In genomic region chr19:4851551-4852290, GRCh38 we compare ENCODE assay signal across 9 cellular contexts. TPM values are rescaled to one million over a fixed set of nuclear protein-coding genes. Genes with fewer than 3 reads are reported as not detected.
DNase-seq lines count a peak whose midpoint lies in the region; ATAC-seq, FAIRE-seq and TF ChIP-seq lines count a peak whose summit lies in the region.
"Had no signal": no experiment of that assay in that cellular context is flagged by ENCODE, and none has a peak within 500 bp of the region (broad histone marks: within the 10 kb centered on the region; RNA-seq: fewer than 3 reads in every experiment).

No MANE protein-coding gene starts in this region.

- H3K27ac ChIP-seq in A549, result no peak overlapping the region

- peaks cover 4% of the 10 kb centered on the region for H3K36me3 Mint-ChIP-seq in activated CD8-positive, alpha-beta memory T cell treated with anti-CD3 and anti-CD28 coated beads, Interleukin-2, amount 10 ng/mL, durations not matched to agents 7 days and 5 days
- H3K36me3 Mint-ChIP-seq in naive B cell, result peaks cover 0 to 8% of the 10 kb centered on the region in 2 donors
- H3K36me3 Mint-ChIP-seq in stimulated activated memory B cell treated with anti-CD40 and anti-IgM and Interleukin-4, amounts not matched to agents 10 μg/mL and 1 μg/mL and 100 μg/mL, for 72 hours, result peaks cover 30% of the 10 kb centered on the region

- H3K4me2 ChIP-seq in A549, result no peak overlapping the region

- CTCF ChIA-PET in A549 (lab: Yijun Ruan, JAX), result interaction anchor here (0.6 to 14.2 kb wide), 20 partner anchors 9 to 179 kb away, joined by 3 to 240 read pairs (median 4); partner anchors contain the start of gene PLIN3
- CTCF ChIA-PET in activated CD8-positive, alpha-beta memory T cell treated with anti-CD3 and anti-CD28 coated beads, Interleukin-2, amount 10 ng/mL, durations not matched to agents 7 days and 5 days (lab: Charles Lee), result interaction anchor here (0.6 to 15.7 kb wide), 25 partner anchors 10 to 179 kb away, joined by 3 to 418 read pairs (median 4); partner anchors contain the start of genes PLIN3 and TICAM1

- TF ChIP-seq EP300 in A549 (IDR thresholded peaks at IDR 0.05), result no peak

- FAIRE-seq in A549 (lab: Jason Lieb, UNC), result no peak

- H3K27me3 Mint-ChIP-seq in activated CD8-positive, alpha-beta memory T cell treated with anti-CD3 and anti-CD28 coated beads, Interleukin-2, amount 10 ng/mL, durations not matched to agents 7 days and 5 days, result no peaks in the 10 kb centered on the region
- no peaks in the 10 kb centered on the region for H3K27me3 Mint-ChIP-seq in naive B cell
- H3K27me3 Mint-ChIP-seq in stimulated activated memory B cell treated with anti-CD40 and anti-IgM and Interleukin-4, amounts not matched to agents 10 μg/mL and 1 μg/mL and 100 μg/mL, for 72 hours, result no peaks in the 10 kb centered on the region

- ATAC-seq in A549, result peak; percentile 93 to 97
- ATAC-seq in activated CD8-positive, alpha-beta memory T cell treated with anti-CD3 and anti-CD28 coated beads, Interleukin-2, amount 10 ng/mL, durations not matched to agents 7 days and 5 days, result peak; percentile 87
- peak; percentile 90 to 95 for ATAC-seq in naive B cell (ENCODE audit: low read depth in 2 of 2)
- peak; percentile 83 for ATAC-seq in stimulated activated memory B cell treated with anti-CD40 and anti-IgM and Interleukin-4, amounts not matched to agents 10 μg/mL and 1 μg/mL and 100 μg/mL, for 72 hours
- ATAC-seq in HG03565 (IDR thresholded peaks at IDR 0.05; ENCODE audit: unreplicated experiment), result no peak

- H3K4me1 Mint-ChIP-seq in activated CD8-positive, alpha-beta memory T cell treated with anti-CD3 and anti-CD28 coated beads, Interleukin-2, amount 10 ng/mL, durations not matched to agents 7 days and 5 days, result peaks cover 3% of the 10 kb centered on the region
- H3K4me1 Mint-ChIP-seq in naive B cell, result peaks cover 10 to 13% (median 11%) of the 10 kb centered on the region in 3 donors
- H3K4me1 Mint-ChIP-seq in stimulated activated memory B cell treated with anti-CD40 and anti-IgM and Interleukin-4, amounts not matched to agents 10 μg/mL and 1 μg/mL and 100 μg/mL, for 72 hours, result peaks cover 27% of the 10 kb centered on the region

- in situ Hi-C loops in GM13976 (cut with MboI; ENCODE audit: low sequenced_read_pairs, unreplicated experiment), result no loop called here

- H3K4me1 ChIP-seq in A549, result no peaks in the 10 kb centered on the region

- H3K9me3 ChIP-seq in A549, result no peaks in the 10 kb centered on the region

- peak; percentile 64 to 65 for TF ChIP-seq RAD21 in A549 (conservative IDR thresholded peaks at IDR 0.05 in 1 of 2, IDR thresholded peaks at IDR 0.05 in 1 of 2)

- no peak for TF ChIP-seq POLR2A in A549 (IDR thresholded peaks at IDR 0.05; ENCODE audit: low read length)

- POLR2A ChIA-PET in A549 (lab: Yijun Ruan, JAX), result interaction anchor here (1.0 kb wide), 1 partner anchor 60 kb away, joined by 3 read pairs; no protein-coding TSS in a partner anchor

- H3K4me3 Mint-ChIP-seq in activated CD8-positive, alpha-beta memory T cell treated with anti-CD3 and anti-CD28 coated beads, Interleukin-2, amount 10 ng/mL, durations not matched to agents 7 days and 5 days, result no peak overlapping the region
- no peak overlapping the region for H3K4me3 Mint-ChIP-seq in naive B cell
- peak overlapping the region; percentile 35 for H3K4me3 Mint-ChIP-seq in stimulated activated memory B cell treated with anti-CD40 and anti-IgM and Interleukin-4, amounts not matched to agents 10 μg/mL and 1 μg/mL and 100 μg/mL, for 72 hours

- H3K9me3 Mint-ChIP-seq in activated CD8-positive, alpha-beta memory T cell treated with anti-CD3 and anti-CD28 coated beads, Interleukin-2, amount 10 ng/mL, durations not matched to agents 7 days and 5 days (ENCODE audit: low read depth), result no peaks in the 10 kb centered on the region
- no peaks in the 10 kb centered on the region for H3K9me3 Mint-ChIP-seq in naive B cell
- H3K9me3 Mint-ChIP-seq in stimulated activated memory B cell treated with anti-CD40 and anti-IgM and Interleukin-4, amounts not matched to agents 10 μg/mL and 1 μg/mL and 100 μg/mL, for 72 hours, result no peaks in the 10 kb centered on the region

- no peak overlapping the region for H3K27ac Mint-ChIP-seq in activated CD8-positive, alpha-beta memory T cell treated with anti-CD3 and anti-CD28 coated beads, Interleukin-2, amount 10 ng/mL, durations not matched to agents 7 days and 5 days
- H3K27ac Mint-ChIP-seq in naive B cell, result peak overlapping the region in 3 of 6 donors; percentile 66 to 95 (median 78)
- peak overlapping the region; percentile 69 for H3K27ac Mint-ChIP-seq in stimulated activated memory B cell treated with anti-CD40 and anti-IgM and Interleukin-4, amounts not matched to agents 10 μg/mL and 1 μg/mL and 100 μg/mL, for 72 hours

- peak; percentile 54 for TF ChIP-seq CTCF in A549 (IDR thresholded peaks at IDR 0.05)
- TF ChIP-seq CTCF in GM13976 (IDR thresholded peaks at IDR 0.05; ENCODE audit: borderline replicate concordance, control extremely low read depth, extremely low read depth, insufficient read depth, missing control alignments), result peak; percentile 76
- peak; percentile 88 for TF ChIP-seq CTCF in epithelial cell of proximal tubule (conservative IDR thresholded peaks at IDR 0.05; ENCODE audit: low read depth, low read length)

- DNase-seq in A549 (ENCODE audit: low read depth in 1 of 2, low spot score in 1 of 2), result peak; percentile 52 to 63
- DNase-seq in GM13976 (ENCODE audit: low spot score), result peak; percentile 87
- peak; percentile 48 for DNase-seq in NCI-H748 (lab: John Stamatoyannopoulos, UW; ENCODE audit: unreplicated experiment)
- DNase-seq in activated CD8-positive, alpha-beta memory T cell treated with anti-CD3 and anti-CD28 coated beads, Interleukin-2, amount 10 ng/mL, durations not matched to agents 7 days and 5 days, result peak; percentile 82
- DNase-seq in epithelial cell of proximal tubule (ENCODE audit: low read depth), result peak; percentile 69
- DNase-seq in naive B cell, result peak; percentile 70

- 72% methylated on average over 39 of the region's 42 CpGs for WGBS in A549 (ENCODE audit: missing lambda C conversion rate)

- H3K4me3 ChIP-seq in A549 (no peak overlapping the region), epithelial cell of proximal tubule (ENCODE audit: low read depth, low read length) (no peak overlapping the region)

TF ChIP-seq in A549, 52 proteins besides CTCF, POLR2A, EP300 and RAD21 (continues in another document):
- TF ChIP-seq SMC3 (IDR thresholded peaks at IDR 0.05), result peak; percentile 76
- no peak for TF ChIP-seq ZSCAN20 (CRISPR knock-in tag; IDR thresholded peaks at IDR 0.05)
- TF ChIP-seq FOSL2 (IDR thresholded peaks at IDR 0.05), result no peak
- 0 out of 2 replicates have a peak, but pooled peaks have one; percentile 21 for TF ChIP-seq FOSL2 (CRISPR knock-in tag; IDR thresholded peaks at IDR 0.05)
- no peak for TF ChIP-seq BHLHE40 (IDR thresholded peaks at IDR 0.05; ENCODE audit: low read depth, low read length)

RNA-seq across cellular contexts. Expression of gene PLIN3, which starts 15.7 kb away (rescaled TPM):
- polyA plus RNA-seq in A549 (2011; rRNA removed) (28.4 and 30.1 TPM in 2 replicates), A549 (2017; fragmentation: RNase III; extraction: RNeasy Plus Mini Kit Qiagen cat#74134 plus additional on column Dnase treatment) (75.7 to 84.3 TPM (median 83.7 TPM) in 3 replicates), naive B cell (ENCODE audit: low read depth in 6 of 6) (10 to 100 TPM; 35.0 to 57.6 (median 40.4) TPM)
- 55.0 and 76.6 TPM in 2 replicates for polyA plus RNA-seq in A549 (2012; cell fraction: cytosol; rRNA removed)
- 51.8 and 74.5 TPM in 2 replicates for polyA plus RNA-seq in A549 (2012; cell fraction: nucleus; rRNA removed)
- 21.9 and 43.8 TPM in 2 replicates for polyA minus RNA-seq in A549 (2011; rRNA and poly(A)+ RNA removed)
- 10 to 100 TPM; 29.0 to 32.4 TPM for total RNA-seq in activated CD8-positive, alpha-beta memory T cell treated with anti-CD3 and anti-CD28 coated beads, Interleukin-2, amount 10 ng/mL, durations not matched to agents 7 days and 5 days
- 151 and 178 TPM in 2 replicates for total RNA-seq in epithelial cell of proximal tubule

RNA-seq across cellular contexts. Expression of gene TICAM1, which starts 20.2 kb away (rescaled TPM):
- polyA plus RNA-seq in A549 (2011; rRNA removed) (0.78 and 2.0 TPM in 2 replicates), A549 (2017; fragmentation: RNase III; extraction: RNeasy Plus Mini Kit Qiagen cat#74134 plus additional on column Dnase treatment) (3.8 to 4.0 TPM (median 3.9 TPM) in 3 replicates), naive B cell (ENCODE audit: low read depth in 6 of 6) (10 to 100 TPM in 3 of 6 donors, 1 to 10 TPM in 3; 1.0 to 22.4 (median 9.6) TPM)
- 1.2 and 2.2 TPM in 2 replicates for polyA plus RNA-seq in A549 (2012; cell fraction: cytosol; rRNA removed)
- 2.6 and 3.8 TPM in 2 replicates for polyA plus RNA-seq in A549 (2012; cell fraction: nucleus; rRNA removed)
- polyA minus RNA-seq in A549 (2011; rRNA and poly(A)+ RNA removed), result 0.92 and 0.95 TPM in 2 replicates
- total RNA-seq in activated CD8-positive, alpha-beta memory T cell treated with anti-CD3 and anti-CD28 coated beads, Interleukin-2, amount 10 ng/mL, durations not matched to agents 7 days and 5 days, result 10 to 100 TPM; 19.5 to 22.4 TPM
- 6.0 and 7.4 TPM in 2 replicates for total RNA-seq in epithelial cell of proximal tubule

RNA-seq across cellular contexts. Expression of gene ARRDC5, which starts 51.0 kb away (rescaled TPM):
- polyA plus RNA-seq in A549 (2011; rRNA removed), result not detected in 2 replicates
- not detected in 2 replicates for polyA plus RNA-seq in A549 (2012; cell fraction: cytosol; rRNA removed)
- polyA plus RNA-seq in A549 (2012; cell fraction: nucleus; rRNA removed), result not detected in 2 replicates
- polyA plus RNA-seq in A549 (2017; fragmentation: RNase III; extraction: RNeasy Plus Mini Kit Qiagen cat#74134 plus additional on column Dnase treatment), result not detected in 3 replicates
- polyA minus RNA-seq in A549 (2011; rRNA and poly(A)+ RNA removed), result not detected in 2 replicates
- total RNA-seq in activated CD8-positive, alpha-beta memory T cell treated with anti-CD3 and anti-CD28 coated beads, Interleukin-2, amount 10 ng/mL, durations not matched to agents 7 days and 5 days, result under 1 TPM; 0.26 to 0.58 TPM
- total RNA-seq in epithelial cell of proximal tubule, result not detected in 2 replicates
- 1 to 10 TPM; 1.9 to 3.7 (median 2.5) TPM for polyA plus RNA-seq in naive B cell (ENCODE audit: low read depth in 6 of 6)
- total RNA-seq: pulmonary artery endothelial cell had no signal

RNA-seq across cellular contexts. Expression of gene UHRF1, which starts 57.6 kb away (rescaled TPM):
- 7.2 and 8.5 TPM in 2 replicates for polyA plus RNA-seq in A549 (2011; rRNA removed)
- 34.5 and 37.1 TPM in 2 replicates for polyA plus RNA-seq in A549 (2012; cell fraction: cytosol; rRNA removed)
- polyA plus RNA-seq in A549 (2012; cell fraction: nucleus; rRNA removed), result 63.0 and 64.2 TPM in 2 replicates
- polyA plus RNA-seq in A549 (2017; fragmentation: RNase III; extraction: RNeasy Plus Mini Kit Qiagen cat#74134 plus additional on column Dnase treatment), result 50.6 to 52.7 TPM (median 52.3 TPM) in 3 replicates
- 6.3 and 10.1 TPM in 2 replicates for polyA minus RNA-seq in A549 (2011; rRNA and poly(A)+ RNA removed)
- total RNA-seq in activated CD8-positive, alpha-beta memory T cell treated with anti-CD3 and anti-CD28 coated beads, Interleukin-2, amount 10 ng/mL, durations not matched to agents 7 days and 5 days, result 100 to 1,000 TPM; 149 to 154 TPM
- total RNA-seq in epithelial cell of proximal tubule, result 81.5 and 191 TPM in 2 replicates
- polyA plus RNA-seq in naive B cell (ENCODE audit: low read depth in 6 of 6), result under 1 TPM in 4 of 6 donors, not detected in 2; 0.07 to 0.17 (median 0.14) TPM
